28 cellular contexts compared by ENCODE assay signal in genomic region chr20:51300104-51300503, GRCh38.
"Had no signal": no experiment of that assay in that cellular context is flagged by ENCODE, and none has a peak within 500 bp of the region (broad histone marks: within the 10 kb centered on the region; RNA-seq: fewer than 3 reads in every experiment).

No MANE protein-coding gene starts in this region.

- H3K36me3 ChIP-seq: brain microvascular endothelial cell, esophagus muscularis mucosa, gastrocnemius medialis, heart left ventricle had no signal

- DNase-seq: activated CD4-positive, alpha-beta memory T cell treated with anti-CD3 and anti-CD28 coated beads, Interleukin-2, amount 10 ng/mL, durations not matched to agents 7 days and 5 days; activated CD4-positive, alpha-beta T cell treated with anti-CD3 and anti-CD28 coated beads for 1 hour; activated CD4-positive, alpha-beta T cell treated with anti-CD3 and anti-CD28 coated beads for 4 hours; activated CD4-positive, alpha-beta T cell treated with anti-CD3 and anti-CD28 coated beads, Interleukin-2, amount 10 ng/mL, durations not matched to agents 7 days and 5 days; activated CD4-positive, alpha-beta T cell treated with anti-CD3 and anti-CD28 coated beads, Interleukin-2, amount 50 U/mL, for 4 hours; activated CD8-positive, alpha-beta memory T cell treated with anti-CD3 and anti-CD28 coated beads, Interleukin-2, amount 50 U/mL, for 48 hours; activated gamma-delta T cell; activated naive CD4-positive, alpha-beta T cell; activated naive CD4-positive, alpha-beta T cell treated with anti-CD3 and anti-CD28 coated beads, Interleukin-2, amount 10 ng/mL, durations not matched to agents 7 days and 5 days; activated T-cell treated with anti-CD3 and anti-CD28 coated beads for 4 hours; activated T-cell treated with anti-CD3 and anti-CD28 coated beads, Interleukin-2, amount 50 U/mL, for 24 hours; activated T-cell treated with anti-CD3 and anti-CD28 coated beads, Interleukin-2, amount 50 U/mL, for 72 hours; amniotic stem cell; anterior cingulate cortex; brain microvascular endothelial cell; dorsolateral prefrontal cortex; effector memory CD4-positive, alpha-beta T cell; erythroblast; foreskin keratinocyte; gastrocnemius medialis; glutamatergic neuron; heart left ventricle; T-helper 2 cell had no signal

- H3K27ac ChIP-seq: brain microvascular endothelial cell, coronary artery, dorsolateral prefrontal cortex, esophagus muscularis mucosa, foreskin keratinocyte, gastrocnemius medialis, heart left ventricle had no signal

- H3K9me3 Mint-ChIP-seq: activated CD4-positive, alpha-beta memory T cell treated with anti-CD3 and anti-CD28 coated beads, Interleukin-2, amount 10 ng/mL, durations not matched to agents 7 days and 5 days; activated CD4-positive, alpha-beta T cell treated with anti-CD3 and anti-CD28 coated beads, Interleukin-2, amount 10 ng/mL, durations not matched to agents 7 days and 5 days; activated T-cell treated with anti-CD3 and anti-CD28 coated beads, Interleukin-2, amount 50 U/mL, for 24 hours; activated T-cell treated with anti-CD3 and anti-CD28 coated beads, Interleukin-2, amount 50 U/mL, for 72 hours; central memory CD8-positive, alpha-beta T cell had no signal

- H3K27me3 Mint-ChIP-seq: activated CD4-positive, alpha-beta memory T cell treated with anti-CD3 and anti-CD28 coated beads, Interleukin-2, amount 10 ng/mL, durations not matched to agents 7 days and 5 days had no signal

- H3K4me1 Mint-ChIP-seq: activated CD4-positive, alpha-beta memory T cell treated with anti-CD3 and anti-CD28 coated beads, Interleukin-2, amount 10 ng/mL, durations not matched to agents 7 days and 5 days; activated CD4-positive, alpha-beta T cell treated with anti-CD3 and anti-CD28 coated beads, Interleukin-2, amount 10 ng/mL, durations not matched to agents 7 days and 5 days; activated naive CD4-positive, alpha-beta T cell treated with anti-CD3 and anti-CD28 coated beads, Interleukin-2, amount 10 ng/mL, durations not matched to agents 7 days and 5 days; central memory CD8-positive, alpha-beta T cell had no signal

- H3K4me3 ChIP-seq: coronary artery, dorsolateral prefrontal cortex, esophagus muscularis mucosa, gastrocnemius medialis, heart left ventricle had no signal

- H3K4me1 ChIP-seq: esophagus muscularis mucosa, foreskin keratinocyte, gastrocnemius medialis, heart left ventricle had no signal

- H3K27ac Mint-ChIP-seq: activated CD4-positive, alpha-beta memory T cell treated with anti-CD3 and anti-CD28 coated beads, Interleukin-2, amount 10 ng/mL, durations not matched to agents 7 days and 5 days; activated CD4-positive, alpha-beta T cell treated with anti-CD3 and anti-CD28 coated beads, Interleukin-2, amount 10 ng/mL, durations not matched to agents 7 days and 5 days; activated naive CD4-positive, alpha-beta T cell treated with anti-CD3 and anti-CD28 coated beads, Interleukin-2, amount 10 ng/mL, durations not matched to agents 7 days and 5 days; activated naive CD8-positive, alpha-beta T cell; activated T-cell treated with anti-CD3 and anti-CD28 coated beads, Interleukin-2, amount 50 U/mL, for 24 hours; activated T-cell treated with anti-CD3 and anti-CD28 coated beads, Interleukin-2, amount 50 U/mL, for 72 hours; dendritic cell treated with granulocyte-macrophage colony-stimulating factor and Interleukin-4, amounts not matched to agents 40 ng/mL and 50 ng/mL, for 4 days had no signal

- H3K4me3 Mint-ChIP-seq: activated CD4-positive, alpha-beta memory T cell treated with anti-CD3 and anti-CD28 coated beads, Interleukin-2, amount 10 ng/mL, durations not matched to agents 7 days and 5 days; activated CD4-positive, alpha-beta T cell treated with anti-CD3 and anti-CD28 coated beads, Interleukin-2, amount 10 ng/mL, durations not matched to agents 7 days and 5 days; activated naive CD4-positive, alpha-beta T cell treated with anti-CD3 and anti-CD28 coated beads, Interleukin-2, amount 10 ng/mL, durations not matched to agents 7 days and 5 days; activated naive CD8-positive, alpha-beta T cell; activated T-cell treated with anti-CD3 and anti-CD28 coated beads, Interleukin-2, amount 50 U/mL, for 24 hours; activated T-cell treated with anti-CD3 and anti-CD28 coated beads, Interleukin-2, amount 50 U/mL, for 72 hours; central memory CD8-positive, alpha-beta T cell; dendritic cell treated with granulocyte-macrophage colony-stimulating factor and Interleukin-4, amounts not matched to agents 40 ng/mL and 50 ng/mL, for 4 days had no signal

- H3K27me3 ChIP-seq: brain microvascular endothelial cell, dorsolateral prefrontal cortex, esophagus muscularis mucosa, foreskin keratinocyte, gastrocnemius medialis had no signal

- H3K9me3 ChIP-seq: gastrocnemius medialis had no signal

- H3K36me3 Mint-ChIP-seq: activated naive CD4-positive, alpha-beta T cell treated with anti-CD3 and anti-CD28 coated beads, Interleukin-2, amount 10 ng/mL, durations not matched to agents 7 days and 5 days; activated naive CD8-positive, alpha-beta T cell had no signal

- ATAC-seq: activated T-cell treated with anti-CD3 and anti-CD28 coated beads, Interleukin-2, amount 50 U/mL, for 72 hours; foreskin keratinocyte; gastrocnemius medialis; heart left ventricle had no signal
